In genomic region chr3:123552095-123552714, GRCh38 we compare ENCODE assay signal across 8 cellular contexts. TPM values are rescaled to one million over a fixed set of nuclear protein-coding genes. Genes with fewer than 3 reads are reported as not detected.
A peak's percentile ranks its signal among the peaks of the same experiment; 100 is the strongest.
DNase-seq lines count a peak whose midpoint lies in the region; ATAC-seq and TF ChIP-seq lines count a peak whose summit lies in the region.

No MANE protein-coding gene starts in this region.

- no peaks in the 10 kb centered on the region for H3K9me3 ChIP-seq in GM23248 (ENCODE audit: low read depth)
- H3K9me3 ChIP-seq in PC-9 (ENCODE audit: insufficient read depth, low read depth), result peaks cover 14% of the 10 kb centered on the region; the same call in 1 of the 2 replicates

- no peak for ATAC-seq in GM21423 (IDR thresholded peaks at IDR 0.05; ENCODE audit: unreplicated experiment)
- ATAC-seq in GM18868 (IDR thresholded peaks at IDR 0.05; ENCODE audit: unreplicated experiment), result no peak

- no peak overlapping the region for H3K27ac ChIP-seq in GM23248
- H3K27ac ChIP-seq in PC-9, result no peak overlapping the region

- peaks cover 5% of the 10 kb centered on the region for H3F3A ChIP-seq in GM23248 (ENCODE audit: insufficient read depth)
- peaks cover 5% of the 10 kb centered on the region; the same call in 1 of the 2 replicates for H3F3A ChIP-seq in PC-9 (ENCODE audit: insufficient read depth, low read depth)

- H3K79me2 ChIP-seq in GM23248 (ENCODE audit: insufficient read depth) (peaks cover 24% of the 10 kb centered on the region), PC-9 (ENCODE audit: low read depth) (peaks cover 17% of the 10 kb centered on the region)

- H3K9ac ChIP-seq in GM23248, result no peak overlapping the region

- H3K27me3 ChIP-seq in GM23248 (replicated peaks; ENCODE audit: insufficient read depth) (no peaks in the 10 kb centered on the region), PC-9 (ENCODE audit: insufficient read depth, low read depth) (no peaks in the 10 kb centered on the region)

- no peak overlapping the region for H2AFZ ChIP-seq in GM23248
- no peak overlapping the region for H2AFZ ChIP-seq in PC-9

- DNase-seq in AG08396 (ENCODE audit: low spot score) (peak; percentile 18), GM23248 (peak; percentile 45), PC-9 (no peak), fibroblast of peridontal ligament (ENCODE audit: extremely low read depth) (peak; percentile 41), NCI-H1436 (lab: John Stamatoyannopoulos, UW) (no peak), globus pallidus (ENCODE audit: low spot score) (no peak)

- no peak overlapping the region for H3K4me2 ChIP-seq in GM23248 (ENCODE audit: unreplicated experiment)
- H3K4me2 ChIP-seq in PC-9, result no peak overlapping the region

- H3K4me1 ChIP-seq in GM23248 (ENCODE audit: insufficient read depth), result peaks cover 1% of the 10 kb centered on the region; the same call in 1 of the 2 replicates
- no peaks in the 10 kb centered on the region for H3K4me1 ChIP-seq in PC-9 (replicated peaks; ENCODE audit: insufficient read depth)

- WGBS in GM23248 (ENCODE audit: low coverage in 1 of 2, low lambda C conversion rate in 2 of 2, missing lambda C conversion rate in 2 of 2), 2 experiments, result 0% methylated on average over 2 of the region's 2 CpGs

- H4K20me1 ChIP-seq in GM23248 (ENCODE audit: insufficient read depth) (peaks cover 4% of the 10 kb centered on the region; the same call in 1 of the 2 replicates), PC-9 (ENCODE audit: insufficient read depth) (peaks cover 18% of the 10 kb centered on the region; the same call in 1 of the 2 replicates)

- H3K4me3 ChIP-seq in GM23248 (no peak overlapping the region), PC-9 (no peak overlapping the region)

- in situ Hi-C loops in GM23248 (cut with MboI), result no loop called here

- CTCF ChIA-PET in PC-9 (lab: Charles Lee), result no interaction called here

- no peaks in the 10 kb centered on the region; the same call in 1 of the 2 replicates for H3K36me3 ChIP-seq in GM23248 (ENCODE audit: low read depth)
- peaks cover 22% of the 10 kb centered on the region for H3K36me3 ChIP-seq in PC-9 (ENCODE audit: low read depth)

- TF ChIP-seq CTCF in PC-9 (conservative IDR thresholded peaks at IDR 0.05), result peak; percentile 65

- intact Hi-C loops in PC-9 (cut with micrococcal nuclease; ENCODE audit: unreplicated experiment), result no loop called here

- POLR2A ChIA-PET in PC-9 (lab: Charles Lee; ENCODE audit: unreplicated experiment), result no interaction called here

- no peaks in the 10 kb centered on the region for H3K9me2 ChIP-seq in GM23248 (ENCODE audit: insufficient read depth)
- no peaks in the 10 kb centered on the region for H3K9me2 ChIP-seq in PC-9 (ENCODE audit: insufficient read depth)

- no TSS peak for BruUV-seq in PC-9 (replicated peaks; lab: Mats Ljungman, UMichigan)

RNA-seq across cellular contexts. Expression of gene HACD2, which starts 32.6 kb away (rescaled TPM):
- total RNA-seq in GM23248 (2014; rRNA removed; shearing (Covaris generic)), result 41.2 and 41.6 TPM in 2 replicates
- 27.0 and 29.6 TPM in 2 replicates for polyA plus RNA-seq in GM23248 (2016; fragmentation: Nextera tagmentation; extraction: Ambion mirVana)
- total RNA-seq in PC-9 (2021), result 38.4 and 53.3 TPM in 2 replicates

Comparison
In these comparisons a context has a peak if more than half of its experiments do, and no peak if none do; other contexts are left out.
1. DNase-seq: peak in AG08396 (single experiment), GM23248 (single experiment) and fibroblast of peridontal ligament (single experiment); none in PC-9 (0 of 2), NCI-H1436 (single experiment) and globus pallidus (single experiment).